20 cellular contexts compared by ENCODE assay signal in the genomic region with DNA sequence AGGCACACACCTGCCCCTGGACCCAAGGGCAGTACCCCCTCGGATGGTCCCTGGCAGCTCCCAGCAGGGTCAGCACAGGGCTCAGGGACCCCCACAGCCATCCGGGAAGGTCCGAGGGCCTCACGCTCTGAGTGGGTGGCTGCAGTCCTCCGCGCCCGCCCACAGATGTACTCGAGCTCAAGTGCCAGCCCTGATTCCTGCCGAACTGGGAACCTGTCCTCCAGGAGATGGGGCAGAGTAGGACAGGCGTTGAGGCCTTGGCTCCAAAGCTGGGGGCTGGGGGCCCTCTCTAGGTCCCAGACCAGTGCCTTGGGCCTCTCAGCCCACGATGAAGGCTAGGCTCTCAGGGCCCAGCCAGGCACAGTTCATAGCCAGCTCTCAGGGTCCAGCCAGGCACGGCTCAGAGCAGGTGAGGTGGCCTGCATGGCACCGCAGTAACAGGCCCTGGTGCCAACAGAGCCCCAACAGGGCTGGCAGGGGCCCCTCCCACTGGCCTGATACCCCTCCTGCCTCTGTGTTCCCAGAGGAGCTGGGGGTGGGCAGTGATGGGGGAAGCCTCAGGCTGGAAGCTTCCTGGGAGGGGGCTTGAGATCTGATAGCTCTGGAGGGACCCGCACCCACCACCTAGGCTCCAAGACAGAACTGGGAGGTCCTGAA. TPM values are rescaled to one million over a fixed set of nuclear protein-coding genes. Genes with fewer than 3 reads are reported as not detected.
A peak's percentile ranks its signal among the peaks of the same experiment; 100 is the strongest.
DNase-seq lines count a peak whose midpoint lies in the region; ATAC-seq and TF ChIP-seq lines count a peak whose summit lies in the region.
"Had no signal": no experiment of that assay in that cellular context is flagged by ENCODE, and none has a peak within 500 bp of the region (broad histone marks: within the 10 kb centered on the region; RNA-seq: fewer than 3 reads in every experiment).

No MANE protein-coding gene starts in this region.

- in situ Hi-C loops in Panc1 (cut with HindIII; ENCODE audit: low pct_unique_long_range_greater_than_20kb, low sequenced_read_pairs), result no loop called here

- H3K9me3 ChIP-seq in BLaER1, result no peaks in the 10 kb centered on the region
- no peaks in the 10 kb centered on the region for H3K9me3 ChIP-seq in Panc1 (ENCODE audit: control insufficient read depth, insufficient read depth, low read depth, low read length)
- H3K9me3 ChIP-seq in esophagus muscularis mucosa, result no peaks in the 10 kb centered on the region
- H3K9me3 ChIP-seq in sigmoid colon, result no peaks in the 10 kb centered on the region
- H3K9me3 ChIP-seq: SJCRH30 had no signal

- H3K36me3 ChIP-seq in BLaER1 (no peaks in the 10 kb centered on the region), Panc1 (ENCODE audit: control insufficient read depth, insufficient read depth, low read length) (no peaks in the 10 kb centered on the region), esophagus muscularis mucosa (peaks cover 0 to 5% (median 0%) of the 10 kb centered on the region in 4 donors), sigmoid colon (no peaks in the 10 kb centered on the region)
- H3K36me3 ChIP-seq: SJCRH30 had no signal

- POLR2A ChIA-PET in Panc1 (lab: Charles Lee), result interaction anchor here (0.6 kb wide), 2 partner anchors 18 to 93 kb away, joined by 6 to 18 read pairs; a partner anchor contains a TSS

- peak overlapping the region; percentile 69 for H3K4me2 ChIP-seq in BLaER1
- H3K4me2 ChIP-seq: KMS-11, PC-9 had no signal

- TF ChIP-seq CTCF in Panc1 (IDR thresholded peaks at IDR 0.05) (no peak), esophagus muscularis mucosa (IDR thresholded peaks at IDR 0.05) (no peak), sigmoid colon (IDR thresholded peaks at IDR 0.05) (no peak)

- WGBS in esophagus muscularis mucosa, result no CpG with 5 or more reads among the region's 14 CpGs
- WGBS in sigmoid colon, 2 donors, result 80 to 87% methylated on average over 14 of the region's 14 CpGs

- no peaks in the 10 kb centered on the region for H3K27me3 ChIP-seq in BLaER1
- H3K27me3 ChIP-seq in Panc1 (ENCODE audit: control insufficient read depth, insufficient read depth, low read length), result no peaks in the 10 kb centered on the region
- H3K27me3 ChIP-seq in esophagus muscularis mucosa, result no peaks in the 10 kb centered on the region
- no peaks in the 10 kb centered on the region for H3K27me3 ChIP-seq in sigmoid colon
- H3K27me3 ChIP-seq: SJCRH30 had no signal

- intact Hi-C loops in Panc1 (cut with micrococcal nuclease; ENCODE audit: unreplicated experiment), result no loop called here
- intact Hi-C loops in esophagus muscularis mucosa (cut with DNase I), result no loop called here
- intact Hi-C loops in sigmoid colon (cut with DNase I), result no loop called here

- TF ChIP-seq POLR2A in esophagus muscularis mucosa (IDR thresholded peaks at IDR 0.05; ENCODE audit: low read depth), result no peak
- no peak for TF ChIP-seq POLR2A in sigmoid colon (IDR thresholded peaks at IDR 0.05)

- peak; percentile 12; the same call in 1 of the 2 replicates for ATAC-seq in Panc1
- ATAC-seq: CD8-positive, alpha-beta T cell had no signal

- peaks cover 60% of the 10 kb centered on the region for H3K4me1 ChIP-seq in BLaER1
- peaks cover 16% of the 10 kb centered on the region for H3K4me1 ChIP-seq in Panc1 (ENCODE audit: control insufficient read depth, insufficient read depth, low read length)
- H3K4me1 ChIP-seq in esophagus muscularis mucosa, result peaks cover 0 to 5% (median 1%) of the 10 kb centered on the region in 4 donors
- H3K4me1 ChIP-seq in sigmoid colon, result no peaks in the 10 kb centered on the region

- peak overlapping the region; percentile 5; the same call in 1 of the 2 replicates for H3K9ac ChIP-seq in BLaER1
- H3K9ac ChIP-seq: KMS-11 had no signal

- no TSS peak for BruUV-seq in Panc1 (replicated peaks; lab: Mats Ljungman, UMichigan)

- no peak for TF ChIP-seq EP300 in esophagus muscularis mucosa (IDR thresholded peaks at IDR 0.05)
- no peak for TF ChIP-seq EP300 in sigmoid colon (IDR thresholded peaks at IDR 0.05)

- peaks cover 3% of the 10 kb centered on the region; the same call in 1 of the 2 replicates for H4K20me1 ChIP-seq in BLaER1

- H3K4me3 ChIP-seq in BLaER1 (no peak overlapping the region), Panc1 (ENCODE audit: low read depth in 2 of 2, low read length in 2 of 2) (no peak overlapping the region), esophagus muscularis mucosa (no peak overlapping the region), sigmoid colon (no peak overlapping the region)
- H3K4me3 ChIP-seq: PC-9, SJCRH30 had no signal

- peak overlapping the region; percentile 45 for H3K27ac ChIP-seq in BLaER1
- H3K27ac ChIP-seq in Panc1 (ENCODE audit: low read length), result no peak overlapping the region
- peak overlapping the region; percentile 38 to 72 (median 52) for H3K27ac ChIP-seq in esophagus muscularis mucosa (replicated peaks in 1 of 4)
- H3K27ac ChIP-seq in sigmoid colon, result peak overlapping the region; percentile 38 to 65 (median 50)
- H3K27ac ChIP-seq: KMS-11, PC-9, SJCRH30 had no signal

- CTCF ChIA-PET in Panc1 (lab: Charles Lee), result no interaction called here

- DNase-seq in Panc1 (ENCODE audit: low read depth, low spot score) (no peak), esophagus muscularis mucosa (ENCODE audit: extremely low spot score) (no peak), sigmoid colon (no peak), SKM-1 (lab: John Stamatoyannopoulos, UW; ENCODE audit: unreplicated experiment) (no peak), T-helper 2 cell (no peak), D341Med (ENCODE audit: low spot score) (no peak), NCI-H2107 (lab: John Stamatoyannopoulos, UW) (no peak)
- DNase-seq: 8988T; CD8-positive, alpha-beta T cell; NCI-H1417; NCI-H187; NCI-H345; NCI-H524 treated with DMSO at 0.1 percent for 48 hours; PC-9; SJCRH30 had no signal

RNA-seq across cellular contexts. Expression of a gene that starts 35.5 kb away (rescaled TPM):
- not detected for total RNA-seq in Panc1 (2021; ENCODE audit: unreplicated experiment)
- polyA plus RNA-seq in Panc1 (2012; ENCODE audit: insufficient read length), result not detected
- not detected for total RNA-seq in esophagus muscularis mucosa
- total RNA-seq in sigmoid colon, result not detected
- not detected for polyA plus RNA-seq in sigmoid colon
- total RNA-seq: CD8-positive, alpha-beta T cell; H4; HT-29; PC-9 had no signal
- polyA plus RNA-seq: BJ had no signal

RNA-seq across cellular contexts. Expression of a gene that starts 36.2 kb away (rescaled TPM):
- total RNA-seq in Panc1 (2021; ENCODE audit: unreplicated experiment), result 3.7 TPM
- 6.9 TPM for polyA plus RNA-seq in Panc1 (2012; ENCODE audit: insufficient read length)
- 10 to 100 TPM; 13.7 to 24.6 (median 16.0) TPM for total RNA-seq in esophagus muscularis mucosa
- 1 to 10 TPM in 3 of 4 donors, under 1 TPM in 1; 0.16 to 9.6 (median 5.4) TPM for total RNA-seq in sigmoid colon
- 1 to 10 TPM in 2 of 3 donors, under 1 TPM in 1; 0.69 to 4.2 (median 4.1) TPM for polyA plus RNA-seq in sigmoid colon
